Comparison of ENCODE assay signal across 3 cellular contexts in genomic region chr10:28250782-28251181, GRCh38.
TF ChIP-seq lines count a peak whose summit lies in the region.

No MANE protein-coding gene starts in this region.

TF ChIP-seq in HCT116, 20 proteins besides CTCF, POLR2A, EP300 and RAD21 (continued from another document):
- TF ChIP-seq EZH2phosphoT487 (IDR thresholded peaks at IDR 0.05; ENCODE audit: borderline replicate concordance) (no peak), FOSL1 (IDR thresholded peaks at IDR 0.05; ENCODE audit: low read depth) (no peak), ATF3 (IDR thresholded peaks at IDR 0.05) (no peak), CBX3 (IDR thresholded peaks at IDR 0.05; ENCODE audit: low read depth) (no peak; the same call in 1 of the 2 replicates), JUND (IDR thresholded peaks at IDR 0.05) (no peak), MAX (IDR thresholded peaks at IDR 0.05) (0 out of 2 replicates have a peak, but pooled peaks have one; percentile 20)

TF ChIP-seq in K562, 482 proteins besides CTCF, POLR2A, EP300 and RAD21 (continued from another document and continues in another):
- TF ChIP-seq IRF1 (CRISPR knock-in tag; IDR thresholded peaks at IDR 0.05; ENCODE audit: borderline replicate concordance) (no peak), MAFK (IDR thresholded peaks at IDR 0.05; ENCODE audit: low read length) (0 out of 2 replicates have a peak, but pooled peaks have one; percentile 15), NRF1 (conservative IDR thresholded peaks at IDR 0.05 in 1 of 2, IDR thresholded peaks at IDR 0.05 in 1 of 2) (no peak), NBN (IDR thresholded peaks at IDR 0.05; ENCODE audit: low read depth) (no peak), MED1 (CRISPR knock-in tag; IDR thresholded peaks at IDR 0.05; ENCODE audit: borderline replicate concordance) (no peak), DNMT1 (IDR thresholded peaks at IDR 0.05) (no peak), GABPB2 (CRISPR knock-in tag; conservative IDR thresholded peaks at IDR 0.05) (no peak), ZBTB49 (CRISPR knock-in tag; IDR thresholded peaks at IDR 0.05; ENCODE audit: borderline replicate concordance) (no peak), KDM1A (IDR thresholded peaks at IDR 0.05) (no peak), FOXP1 (CRISPR knock-in tag; IDR thresholded peaks at IDR 0.05) (no peak), HNRNPLL (IDR thresholded peaks at IDR 0.05; ENCODE audit: low read depth, low read length, poor library complexity, severe bottlenecking) (no peak), ZNF146 (CRISPR knock-in tag; IDR thresholded peaks at IDR 0.05; ENCODE audit: unreplicated experiment) (no peak), ZNF280A (IDR thresholded peaks at IDR 0.05; ENCODE audit: low read depth, partially characterized antibody) (no peak), ZBTB9 (CRISPR knock-in tag; IDR thresholded peaks at IDR 0.05) (no peak), NFYB (IDR thresholded peaks at IDR 0.05; ENCODE audit: extremely low read depth, insufficient read length) (no peak), CEBPZ (IDR thresholded peaks at IDR 0.05; ENCODE audit: borderline replicate concordance, low read depth, low read length) (no peak), DACH1 (IDR thresholded peaks at IDR 0.05; ENCODE audit: partially characterized antibody) (no peak), C11orf30 (IDR thresholded peaks at IDR 0.05; ENCODE audit: low read depth) (peak; percentile 62; the same call in 1 of the 2 replicates), SLC30A9 (CRISPR knock-in tag; IDR thresholded peaks at IDR 0.05) (no peak), KLF6 (CRISPR knock-in tag; IDR thresholded peaks at IDR 0.05; ENCODE audit: borderline replicate concordance) (no peak), RFX5 (IDR thresholded peaks at IDR 0.05; ENCODE audit: low read depth, low read length) (no peak)

TF ChIP-seq in liver, 16 proteins besides CTCF, POLR2A, EP300 and RAD21 (continued from another document):
- TF ChIP-seq ATF3 (IDR thresholded peaks at IDR 0.05) (no peak), HNF4G (IDR thresholded peaks at IDR 0.05) (no peak), YY1 (IDR thresholded peaks at IDR 0.05) (no peak), HNF4A (conservative IDR thresholded peaks at IDR 0.05) (no peak), RXRA (IDR thresholded peaks at IDR 0.05) (no peak), EGR1 (IDR thresholded peaks at IDR 0.05; ENCODE audit: low read depth in 2 of 2) (no peak), JUND (IDR thresholded peaks at IDR 0.05) (no peak), SP1 (IDR thresholded peaks at IDR 0.05) (no peak), GABPA (IDR thresholded peaks at IDR 0.05 in 1 of 2, conservative IDR thresholded peaks at IDR 0.05 in 1 of 2) (no peak), MAX (IDR thresholded peaks at IDR 0.05) (no peak), FOXA1 (IDR thresholded peaks at IDR 0.05) (no peak), REST (IDR thresholded peaks at IDR 0.05) (no peak), TAF1 (conservative IDR thresholded peaks at IDR 0.05) (no peak), ZBTB33 (IDR thresholded peaks at IDR 0.05) (no peak)
TF ChIP-seq in liver: peak in this region for 0.
